24 cellular contexts compared by ENCODE assay signal in the genomic region with DNA sequence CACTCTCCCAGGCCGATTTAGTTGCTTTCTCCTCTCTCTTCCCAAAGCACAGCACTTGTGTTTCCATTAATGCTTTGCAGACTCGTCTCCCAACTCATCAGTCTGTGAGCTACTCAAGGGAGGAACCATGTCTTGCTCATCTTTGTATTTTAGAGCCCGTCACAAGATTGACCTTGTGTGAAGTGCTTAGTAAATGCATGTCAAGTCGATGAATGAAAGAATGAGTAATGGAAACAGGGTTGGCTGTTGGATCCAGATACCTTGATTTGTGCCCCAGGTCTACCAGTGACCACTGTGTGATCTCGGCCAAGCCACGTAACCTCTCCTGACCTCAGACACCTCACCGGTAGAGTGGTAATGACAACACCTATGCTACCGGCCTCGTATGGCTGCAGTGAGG.
DNase-seq lines count a peak whose midpoint lies in the region; ATAC-seq, FAIRE-seq and TF ChIP-seq lines count a peak whose summit lies in the region.
"Had no signal": no experiment of that assay in that cellular context is flagged by ENCODE, and none has a peak within 500 bp of the region (broad histone marks: within the 10 kb centered on the region; RNA-seq: fewer than 3 reads in every experiment).

No MANE protein-coding gene starts in this region.

- H3K27ac ChIP-seq in heart right ventricle (peak overlapping the region in 6 of 10 donors; percentile 5 to 55 (median 20)), epithelial cell of prostate (peak overlapping the region; percentile 66), vagina (peak overlapping the region; percentile 54)
- H3K27ac ChIP-seq: left lung, parathyroid adenoma, SK-N-MC had no signal

- peaks cover 0 to 46% (median 20%) of the 10 kb centered on the region in 9 donors for H3K4me1 ChIP-seq in heart right ventricle
- peaks cover 51% of the 10 kb centered on the region for H3K4me1 ChIP-seq in vagina
- H3K4me1 ChIP-seq: BE2C, parathyroid adenoma had no signal

- TF ChIP-seq CTCF in heart right ventricle (IDR thresholded peaks at IDR 0.05) (no peak), omental fat pad (IDR thresholded peaks at IDR 0.05) (no peak), vagina (IDR thresholded peaks at IDR 0.05) (no peak)

- H3K27me3 ChIP-seq in heart right ventricle (no peaks in the 10 kb centered on the region), vagina (no peaks in the 10 kb centered on the region)
- H3K27me3 ChIP-seq: BE2C, left lung had no signal

- TF ChIP-seq POLR2A in vagina (IDR thresholded peaks at IDR 0.05): no peak
- TF ChIP-seq POLR2A in GM12892 (IDR thresholded peaks at IDR 0.05; ENCODE audit: low read depth, low read length): no peak

- intact Hi-C loops in heart right ventricle (cut with DNase I): no loop called here
- intact Hi-C loops in left ventricle myocardium superior (cut with micrococcal nuclease): no loop called here
- intact Hi-C loops in vagina (cut with DNase I): no loop called here

- H3K4me3 ChIP-seq in heart right ventricle: no peak overlapping the region
- H3K4me3 ChIP-seq in vagina: no peak overlapping the region
- H3K4me3 ChIP-seq: left lung, mucosa of descending colon, SK-N-MC had no signal

- H3K9me3 ChIP-seq in heart right ventricle (no peaks in the 10 kb centered on the region), vagina (no peaks in the 10 kb centered on the region)
- H3K9me3 ChIP-seq: BE2C, left lung, mucosa of descending colon had no signal

- ATAC-seq in heart right ventricle (no peak), left ventricle myocardium superior (no peak), omental fat pad (ENCODE audit: low FRiP score) (peak; percentile 16), GM18870 (IDR thresholded peaks at IDR 0.05; ENCODE audit: unreplicated experiment) (no peak)
- ATAC-seq: stimulated activated memory B cell treated with anti-CD40 and anti-IgM and Interleukin-4, amounts not matched to agents 10 μg/mL and 1 μg/mL and 100 μg/mL, for 72 hours had no signal

- FAIRE-seq in GM12892 (lab: Jason Lieb, UNC): no peak
- FAIRE-seq: astrocyte, small intestine had no signal

- H3K36me3 ChIP-seq in heart right ventricle (no peaks in the 10 kb centered on the region), vagina (no peaks in the 10 kb centered on the region)
- H3K36me3 ChIP-seq: BE2C, left lung had no signal

- 83 to 93% methylated on average over 9 of the region's 9 CpGs for WGBS in heart right ventricle, 2 donors

- DNase-seq in heart right ventricle: no peak
- no peak for DNase-seq in left ventricle myocardium superior
- no peak for DNase-seq in epithelial cell of prostate (ENCODE audit: low read depth, low spot score)
- no peak for DNase-seq in omental fat pad (ENCODE audit: low spot score)
- no peak for DNase-seq in vagina (ENCODE audit: extremely low spot score in 2 of 2)
- DNase-seq in DMS153 treated with DMSO at 0.1 percent for 48 hours (lab: John Stamatoyannopoulos, UW; ENCODE audit: unreplicated experiment): no peak
- DNase-seq in GM12892 (ENCODE audit: insufficient read length): no peak
- DNase-seq: activated CD4-positive, alpha-beta T cell treated with anti-CD3 and anti-CD28 coated beads for 48 hours; activated naive CD4-positive, alpha-beta T cell treated with anti-CD3 and anti-CD28 coated beads, Interleukin-2, amount 50 U/mL, for 16 hours; BE2C; COR-L47; effector CD4-positive, alpha-beta T cell; H9; NCI-H2081 treated with DMSO at 0.1 percent for 48 hours; nephron progenitor cell; small intestine; T-helper 2 cell had no signal
